1 cellular context compared by ENCODE assay signal in the genomic region with DNA sequence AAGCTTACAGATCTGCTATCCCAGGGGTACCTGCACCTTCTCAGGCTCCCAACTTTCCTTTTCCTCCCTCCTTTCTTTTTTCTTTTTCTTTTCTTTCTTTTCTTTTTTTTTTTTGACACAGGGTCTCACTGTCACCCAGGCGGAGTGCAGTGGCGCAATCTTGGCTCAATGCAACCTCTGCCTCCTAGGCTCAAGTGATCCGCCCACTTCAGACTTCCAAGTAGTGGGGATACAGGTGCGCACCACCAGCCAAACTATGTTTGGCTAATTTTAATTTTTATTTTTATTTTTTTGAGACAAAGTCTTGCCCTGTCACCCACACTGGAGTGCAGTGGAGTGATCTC.
TF ChIP-seq lines count a peak whose summit lies in the region.

No MANE protein-coding gene starts in this region.

TF ChIP-seq in GM23338, 12 proteins besides CTCF, POLR2A, EP300 and RAD21 (continued from another document):
- TF ChIP-seq, protein P1, sequence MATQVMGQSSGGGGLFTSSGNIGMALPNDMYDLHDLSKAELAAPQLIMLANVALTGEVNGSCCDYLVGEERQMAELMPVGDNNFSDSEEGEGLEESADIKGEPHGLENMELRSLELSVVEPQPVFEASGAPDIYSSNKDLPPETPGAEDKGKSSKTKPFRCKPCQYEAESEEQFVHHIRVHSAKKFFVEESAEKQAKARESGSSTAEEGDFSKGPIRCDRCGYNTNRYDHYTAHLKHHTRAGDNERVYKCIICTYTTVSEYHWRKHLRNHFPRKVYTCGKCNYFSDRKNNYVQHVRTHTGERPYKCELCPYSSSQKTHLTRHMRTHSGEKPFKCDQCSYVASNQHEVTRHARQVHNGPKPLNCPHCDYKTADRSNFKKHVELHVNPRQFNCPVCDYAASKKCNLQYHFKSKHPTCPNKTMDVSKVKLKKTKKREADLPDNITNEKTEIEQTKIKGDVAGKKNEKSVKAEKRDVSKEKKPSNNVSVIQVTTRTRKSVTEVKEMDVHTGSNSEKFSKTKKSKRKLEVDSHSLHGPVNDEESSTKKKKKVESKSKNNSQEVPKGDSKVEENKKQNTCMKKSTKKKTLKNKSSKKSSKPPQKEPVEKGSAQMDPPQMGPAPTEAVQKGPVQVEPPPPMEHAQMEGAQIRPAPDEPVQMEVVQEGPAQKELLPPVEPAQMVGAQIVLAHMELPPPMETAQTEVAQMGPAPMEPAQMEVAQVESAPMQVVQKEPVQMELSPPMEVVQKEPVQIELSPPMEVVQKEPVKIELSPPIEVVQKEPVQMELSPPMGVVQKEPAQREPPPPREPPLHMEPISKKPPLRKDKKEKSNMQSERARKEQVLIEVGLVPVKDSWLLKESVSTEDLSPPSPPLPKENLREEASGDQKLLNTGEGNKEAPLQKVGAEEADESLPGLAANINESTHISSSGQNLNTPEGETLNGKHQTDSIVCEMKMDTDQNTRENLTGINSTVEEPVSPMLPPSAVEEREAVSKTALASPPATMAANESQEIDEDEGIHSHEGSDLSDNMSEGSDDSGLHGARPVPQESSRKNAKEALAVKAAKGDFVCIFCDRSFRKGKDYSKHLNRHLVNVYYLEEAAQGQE (IDR thresholded peaks at IDR 0.05; ENCODE audit: unreplicated experiment): no peak
- TF ChIP-seq ZNF462 (CRISPR knock-in tag; IDR thresholded peaks at IDR 0.05) (no peak), JUNB (IDR thresholded peaks at IDR 0.05; ENCODE audit: unreplicated experiment) (no peak), NANOG (IDR thresholded peaks at IDR 0.05; ENCODE audit: borderline replicate concordance) (no peak), ZNF331 (CRISPR knock-in tag; IDR thresholded peaks at IDR 0.05; ENCODE audit: low read depth) (no peak), STAT1 (IDR thresholded peaks at IDR 0.05; ENCODE audit: unreplicated experiment) (no peak), CREB1 (CRISPR knock-in tag; IDR thresholded peaks at IDR 0.05; ENCODE audit: low read depth) (no peak), EZH2phosphoT487 (IDR thresholded peaks at IDR 0.05; ENCODE audit: unreplicated experiment) (no peak), ZNF114 (CRISPR knock-in tag; IDR thresholded peaks at IDR 0.05) (no peak), POLR2AphosphoS5 (IDR thresholded peaks at IDR 0.05; ENCODE audit: low read depth) (no peak)
- TF ChIP-seq, protein P2, sequence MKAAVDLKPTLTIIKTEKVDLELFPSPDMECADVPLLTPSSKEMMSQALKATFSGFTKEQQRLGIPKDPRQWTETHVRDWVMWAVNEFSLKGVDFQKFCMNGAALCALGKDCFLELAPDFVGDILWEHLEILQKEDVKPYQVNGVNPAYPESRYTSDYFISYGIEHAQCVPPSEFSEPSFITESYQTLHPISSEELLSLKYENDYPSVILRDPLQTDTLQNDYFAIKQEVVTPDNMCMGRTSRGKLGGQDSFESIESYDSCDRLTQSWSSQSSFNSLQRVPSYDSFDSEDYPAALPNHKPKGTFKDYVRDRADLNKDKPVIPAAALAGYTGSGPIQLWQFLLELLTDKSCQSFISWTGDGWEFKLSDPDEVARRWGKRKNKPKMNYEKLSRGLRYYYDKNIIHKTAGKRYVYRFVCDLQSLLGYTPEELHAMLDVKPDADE (IDR thresholded peaks at IDR 0.05): no peak
